ENCODE assay signal across 12 cellular contexts in the genomic region with DNA sequence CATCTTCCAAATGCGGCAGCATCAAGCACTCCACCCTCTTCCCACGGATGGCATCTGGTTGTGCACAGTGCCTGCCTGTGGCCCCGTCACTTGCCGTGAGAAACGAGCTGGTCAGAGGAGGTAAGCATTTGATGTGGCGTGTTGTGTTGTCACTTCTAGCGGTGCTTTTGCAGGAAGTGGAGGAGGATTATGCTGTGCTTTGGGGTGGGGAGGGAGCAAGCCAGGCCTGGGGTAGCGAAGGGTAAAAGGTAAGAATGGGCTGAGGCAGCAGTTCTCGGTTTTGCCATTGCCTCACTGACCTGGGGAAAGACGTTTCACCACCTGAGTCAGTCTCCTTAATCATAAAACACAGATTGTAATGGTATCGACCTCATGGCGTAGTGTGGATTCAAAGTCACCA. TPM values are rescaled to one million over a fixed set of nuclear protein-coding genes. Genes with fewer than 3 reads are reported as not detected.
DNase-seq lines count a peak whose midpoint lies in the region; ATAC-seq and TF ChIP-seq lines count a peak whose summit lies in the region.
"Had no signal": no experiment of that assay in that cellular context is flagged by ENCODE, and none has a peak within 500 bp of the region (broad histone marks: within the 10 kb centered on the region; RNA-seq: fewer than 3 reads in every experiment).

No MANE protein-coding gene starts in this region.

- no peaks in the 10 kb centered on the region for H3K27me3 Mint-ChIP-seq in naive B cell

- no peaks in the 10 kb centered on the region for H3K36me3 Mint-ChIP-seq in naive B cell

- no peaks in the 10 kb centered on the region for H3K27me3 ChIP-seq in left ventricle myocardium inferior (ENCODE audit: low read depth)
- no peaks in the 10 kb centered on the region for H3K27me3 ChIP-seq in prostate gland (replicated peaks; ENCODE audit: insufficient read depth)

- H3K4me3 Mint-ChIP-seq in naive B cell, result peak overlapping the region in 5 of 8 donors; percentile 47 to 89 (median 57)

- H3K9me3 Mint-ChIP-seq in naive B cell, result no peaks in the 10 kb centered on the region

- ATAC-seq in naive B cell (ENCODE audit: low read depth in 2 of 2), result no peak
- no peak for ATAC-seq in left lobe of liver
- ATAC-seq: left colon had no signal

- H3K4me3 ChIP-seq in left ventricle myocardium inferior (no peak overlapping the region), prostate gland (no peak overlapping the region)

- H3K9me3 ChIP-seq in left ventricle myocardium inferior (replicated peaks) (no peaks in the 10 kb centered on the region), prostate gland (no peaks in the 10 kb centered on the region)

- 68% methylated on average over 12 of the region's 12 CpGs for WGBS in prostate gland

- H3K36me3 ChIP-seq in left ventricle myocardium inferior, result peaks cover 50% of the 10 kb centered on the region
- peaks cover 20% of the 10 kb centered on the region in 2 donors for H3K36me3 ChIP-seq in prostate gland

- no peak for TF ChIP-seq POLR2A in prostate gland (IDR thresholded peaks at IDR 0.05)

- peaks cover 31% of the 10 kb centered on the region for H3K4me1 ChIP-seq in left ventricle myocardium inferior
- H3K4me1 ChIP-seq in prostate gland (replicated peaks), result no peaks in the 10 kb centered on the region

- H3K27ac Mint-ChIP-seq in naive B cell, result peak overlapping the region in 4 of 6 donors; percentile 43 to 88 (median 65)

- no peak overlapping the region for H3K27ac ChIP-seq in left ventricle myocardium inferior (replicated peaks)
- H3K27ac ChIP-seq in prostate gland, result no peak overlapping the region

- peaks cover 23 to 30% (median 28%) of the 10 kb centered on the region in 3 donors for H3K4me1 Mint-ChIP-seq in naive B cell

- intact Hi-C loops in left ventricle myocardium inferior (cut with micrococcal nuclease) (no loop called here), prostate gland (cut with DNase I) (no loop called here)

- TF ChIP-seq CTCF in left ventricle myocardium inferior (IDR thresholded peaks at IDR 0.05; ENCODE audit: borderline replicate concordance) (no peak), prostate gland (IDR thresholded peaks at IDR 0.05) (no peak)

- DNase-seq in SW480 (ENCODE audit: low spot score) (peak; percentile 30), naive B cell (no peak), left lobe of liver (ENCODE audit: low spot score) (no peak), retina (no peak), left ventricle myocardium inferior (no peak), prostate gland (ENCODE audit: low spot score) (no peak)
- DNase-seq in activated T-cell treated with anti-CD3 and anti-CD28 coated beads, Interleukin-2, amount 50 U/mL, for 1 hour, result peak; percentile 67
- peak; percentile 53 for DNase-seq in stimulated activated CD8-positive, alpha-beta memory T cell treated with anti-CD3 and anti-CD28 coated beads, Interleukin-7, amount 100 ng/mL, for 4 hours (ENCODE audit: low read depth in 2 of 2)
- DNase-seq: cerebellar nuclear complex, left colon, NCI-H774 had no signal

RNA-seq across cellular contexts. Expression of a gene that starts 2.3 kb away (rescaled TPM):
- polyA plus RNA-seq in naive B cell (ENCODE audit: low read depth in 6 of 6), result 1 to 10 TPM in 5 of 6 donors, under 1 TPM in 1; 0.75 to 7.4 (median 3.7) TPM
- total RNA-seq in left lobe of liver (14.4 TPM), left ventricle myocardium inferior (19.3 TPM), prostate gland (10 to 100 TPM; 36.5 to 59.5 TPM)

RNA-seq across cellular contexts. Expression of a gene that starts 30.7 kb away (rescaled TPM):
- 10 to 100 TPM; 16.8 to 30.6 (median 21.3) TPM for polyA plus RNA-seq in naive B cell (ENCODE audit: low read depth in 6 of 6)
- 40.2 TPM for total RNA-seq in left lobe of liver
- total RNA-seq in left ventricle myocardium inferior, result 23.0 TPM
- total RNA-seq in prostate gland, result 10 to 100 TPM; 47.6 to 48.2 TPM

RNA-seq across cellular contexts. Expression of a gene that starts 44.9 kb away (rescaled TPM):
- polyA plus RNA-seq in naive B cell (ENCODE audit: low read depth in 6 of 6), result not detected
- total RNA-seq in left lobe of liver (8.5 TPM), left ventricle myocardium inferior (not detected), prostate gland (10 to 100 TPM in 1 of 2 donors, 1 to 10 TPM in 1; 3.7 to 25.4 TPM)
- total RNA-seq: urinary bladder had no signal
- polyA plus RNA-seq: urinary bladder had no signal

Comparison
In these comparisons a context has a peak if more than half of its experiments do, and no peak if none do; other contexts are left out.
1. DNase-seq: peak in SW480 (single experiment), activated T-cell treated with anti-CD3 and anti-CD28 coated beads, Interleukin-2, amount 50 U/mL, for 1 hour (single experiment) and stimulated activated CD8-positive, alpha-beta memory T cell treated with anti-CD3 and anti-CD28 coated beads, Interleukin-7, amount 100 ng/mL, for 4 hours (2 of 2); none in naive B cell (single experiment), left lobe of liver (single experiment), retina (single experiment), left ventricle myocardium inferior (single experiment) and prostate gland (single experiment).